In the genomic region with DNA sequence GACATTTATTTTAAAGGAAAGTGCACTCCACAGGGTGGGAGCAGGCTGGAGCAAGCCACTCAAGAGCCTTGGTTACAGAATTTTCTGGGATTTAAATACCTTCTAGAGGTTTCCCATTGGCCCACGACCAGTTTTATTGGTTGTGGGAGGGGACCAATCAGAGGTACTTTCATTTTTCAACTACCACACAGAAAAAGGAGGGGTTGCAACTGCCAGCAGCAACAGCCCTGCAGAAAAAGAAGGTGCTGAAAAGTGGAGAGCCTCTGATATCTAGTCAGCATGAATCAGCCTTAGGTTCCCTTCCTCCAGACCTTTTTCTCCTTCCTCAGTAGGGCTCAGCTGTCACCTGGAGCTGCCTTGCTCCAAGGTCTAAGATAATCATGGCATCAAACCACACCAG, we compare ENCODE assay signal across 27 cellular contexts. TPM values are rescaled to one million over a fixed set of nuclear protein-coding genes. Genes with fewer than 3 reads are reported as not detected.
A peak's percentile ranks its signal among the peaks of the same experiment; 100 is the strongest.
DNase-seq lines count a peak whose midpoint lies in the region; ATAC-seq, FAIRE-seq and TF ChIP-seq lines count a peak whose summit lies in the region.
"Had no signal": no experiment of that assay in that cellular context is flagged by ENCODE, and none has a peak within 500 bp of the region (broad histone marks: within the 10 kb centered on the region; RNA-seq: fewer than 3 reads in every experiment).

No MANE protein-coding gene starts in this region.

- no peak overlapping the region for H3K4me2 ChIP-seq in DND-41 (ENCODE audit: insufficient read depth, low read length)
- H3K4me2 ChIP-seq: KMS-11 had no signal

- no TSS peak for BruUV-seq in A673 (replicated peaks; lab: Mats Ljungman, UMichigan)

- DNase-seq in A673 (ENCODE audit: low spot score) (peak; percentile 23), DND-41 (peak; percentile 10), NCI-H1436 treated with DMSO at 0.1 percent for 48 hours (lab: John Stamatoyannopoulos, UW) (peak; percentile 41), SK-N-DZ (ENCODE audit: low spot score) (peak; percentile 28), urothelium cell line (ENCODE audit: low spot score) (no peak), GM20000 (ENCODE audit: low spot score) (no peak), NCI-H446 (lab: John Stamatoyannopoulos, UW) (no peak)
- DNase-seq: activated CD4-positive, alpha-beta memory T cell treated with anti-CD3 and anti-CD28 coated beads, Interleukin-2, amount 10 ng/mL, durations not matched to agents 7 days and 5 days; activated naive CD4-positive, alpha-beta T cell treated with anti-CD3 and anti-CD28 coated beads, Interleukin-2, amount 10 ng/mL, durations not matched to agents 7 days and 5 days; adrenal gland; body of pancreas; EL; erythroblast; NCI-H1930; NCI-H446 treated with DMSO at 0.1 percent for 48 hours; nephron progenitor cell; pancreas; Right ventricle myocardium superior; stimulated activated CD4-positive, alpha-beta T cell treated with anti-CD3 and anti-CD28 coated beads, Interleukin-15, amount 100 ng/mL, for 24 hours; transverse colon had no signal

- TF ChIP-seq CTCF in A673 (conservative IDR thresholded peaks at IDR 0.05; ENCODE audit: low read depth, low read length) (no peak), DND-41 (IDR thresholded peaks at IDR 0.05; ENCODE audit: borderline replicate concordance, extremely low read depth, low read length, poor library complexity, severe bottlenecking) (no peak), GM20000 (IDR thresholded peaks at IDR 0.05; ENCODE audit: extremely low read depth, missing control alignments) (no peak)

- no peaks in the 10 kb centered on the region for H3K4me1 ChIP-seq in A673 (ENCODE audit: insufficient read depth, low read length, poor library complexity, severe bottlenecking)
- peaks cover 8% of the 10 kb centered on the region; the same call in 1 of the 2 replicates for H3K4me1 ChIP-seq in DND-41 (ENCODE audit: insufficient read depth, low read length)
- H3K4me1 ChIP-seq: adrenal gland, body of pancreas, pancreas, transverse colon had no signal

- peaks cover 37% of the 10 kb centered on the region for H3K27me3 ChIP-seq in A673 (replicated peaks; ENCODE audit: insufficient read depth, low read depth, low read length, poor library complexity)
- no peaks in the 10 kb centered on the region for H3K27me3 ChIP-seq in DND-41 (ENCODE audit: insufficient read depth, low read length, poor library complexity)
- H3K27me3 ChIP-seq: body of pancreas, pancreas had no signal

- H2AFZ ChIP-seq in DND-41 (ENCODE audit: low read depth, low read length): no peak overlapping the region; the same call in 1 of the 2 replicates

- POLR2A ChIA-PET in A673 (lab: Charles Lee; ENCODE audit: low non-redundant PET): no interaction called here

- CTCF ChIA-PET in A673 (lab: Charles Lee): no interaction called here

- H3K9me3 ChIP-seq in A673 (ENCODE audit: low read depth, low read length, poor library complexity, severe bottlenecking) (no peaks in the 10 kb centered on the region), DND-41 (ENCODE audit: insufficient read depth, low read length, severe bottlenecking) (no peaks in the 10 kb centered on the region)
- H3K9me3 ChIP-seq: adrenal gland, body of pancreas, pancreas, transverse colon had no signal

- FAIRE-seq in urothelium cell line (lab: Jason Lieb, UNC): no peak
- FAIRE-seq: pancreas had no signal

- intact Hi-C loops in A673 (cut with micrococcal nuclease; ENCODE audit: unreplicated experiment): no loop called here

- H3K4me3 ChIP-seq in A673 (ENCODE audit: low read depth, low read length, poor library complexity, severe bottlenecking): no peak overlapping the region
- H3K4me3 ChIP-seq in DND-41 (ENCODE audit: low read depth in 1 of 2, low read length in 2 of 2): no peak overlapping the region
- H3K4me3 ChIP-seq: adrenal gland, body of pancreas, pancreas, transverse colon had no signal

- H3K9ac ChIP-seq in DND-41 (ENCODE audit: low read depth, low read length): no peak overlapping the region
- H3K9ac ChIP-seq: KMS-11 had no signal

- ATAC-seq in DND-41 (ENCODE audit: insufficient read depth, low read depth): peak; percentile 59; the same call in 2 of the 3 replicates
- ATAC-seq: body of pancreas; pancreas; stimulated activated effector memory CD8-positive, alpha-beta T cell treated with anti-CD3 and anti-CD28 coated beads, Interleukin-12 subunit alpha, Interleukin-12 subunit beta, amount 100 ng/mL, for 72 hours had no signal

- H3K79me2 ChIP-seq in DND-41 (ENCODE audit: insufficient read depth, low read length): no peaks in the 10 kb centered on the region

- no peak overlapping the region for H3K27ac ChIP-seq in A673 (ENCODE audit: low read depth, low read length, poor library complexity, severe bottlenecking)
- H3K27ac ChIP-seq in DND-41 (ENCODE audit: low read length): no peak overlapping the region
- H3K27ac ChIP-seq: adrenal gland, body of pancreas, HL-60, KMS-11, pancreas, transverse colon had no signal

- H4K20me1 ChIP-seq in DND-41 (ENCODE audit: insufficient read depth, low read length): no peaks in the 10 kb centered on the region

- H3K36me3 ChIP-seq in A673 (ENCODE audit: insufficient read depth, low read length, poor library complexity, severe bottlenecking): no peaks in the 10 kb centered on the region
- H3K36me3 ChIP-seq in DND-41 (ENCODE audit: insufficient read depth, low read length): no peaks in the 10 kb centered on the region
- H3K36me3 ChIP-seq: adrenal gland, pancreas, transverse colon had no signal

RNA-seq across cellular contexts. Expression of a gene that starts 38.7 kb away (rescaled TPM):
- 0.56 and 0.59 TPM in 2 replicates for total RNA-seq in A673 (2021)
- polyA plus RNA-seq in SK-N-DZ (2014; cell fraction: cytosol; rRNA removed): 5.8 and 6.5 TPM in 2 replicates
- polyA plus RNA-seq in SK-N-DZ (2014; cell fraction: nucleus; rRNA removed): 4.6 and 5.7 TPM in 2 replicates
- total RNA-seq: adrenal gland, H4, renal cortical epithelial cell, Right ventricle myocardium superior, subcutaneous adipose tissue, transverse colon had no signal
- polyA plus RNA-seq: adrenal gland, CD14-positive monocyte had no signal

Comparison
In these comparisons a context has a peak if more than half of its experiments do, and no peak if none do; other contexts are left out.
1. DNase-seq: peak in A673 (single experiment), DND-41 (single experiment), NCI-H1436 treated with DMSO at 0.1 percent for 48 hours (single experiment) and SK-N-DZ (single experiment); none in urothelium cell line (single experiment), GM20000 (single experiment) and NCI-H446 (0 of 2).